In the genomic region with DNA sequence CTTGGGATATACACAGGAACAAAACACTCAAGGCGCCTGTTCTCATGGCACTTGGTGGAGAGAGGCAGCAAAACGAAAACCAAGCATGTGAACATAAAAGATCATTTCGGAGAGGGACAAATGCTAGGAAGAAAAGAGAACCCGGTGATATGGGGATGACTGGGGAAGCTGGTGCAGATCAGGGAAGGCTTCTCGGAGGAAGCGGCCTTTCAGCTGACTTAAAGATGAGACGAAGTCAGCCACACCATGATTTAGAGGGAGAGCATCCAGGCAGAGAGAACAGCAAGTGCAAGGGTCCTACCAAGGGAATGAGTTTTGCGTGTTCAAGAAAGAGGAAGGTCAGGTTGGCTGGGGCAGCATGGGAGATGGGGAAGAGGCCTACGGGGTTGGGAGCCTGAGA, we compare ENCODE assay signal across 16 cellular contexts.
DNase-seq lines count a peak whose midpoint lies in the region; TF ChIP-seq lines count a peak whose summit lies in the region.
"Had no signal": no experiment of that assay in that cellular context is flagged by ENCODE, and none has a peak within 500 bp of the region (broad histone marks: within the 10 kb centered on the region; RNA-seq: fewer than 3 reads in every experiment).

No MANE protein-coding gene starts in this region.

- no peaks in the 10 kb centered on the region for H3K9me3 Mint-ChIP-seq in activated naive CD4-positive, alpha-beta T cell treated with anti-CD3 and anti-CD28 coated beads, Interleukin-2, amount 50 U/mL, for 24 hours
- no peaks in the 10 kb centered on the region for H3K9me3 Mint-ChIP-seq in activated naive CD4-positive, alpha-beta T cell treated with anti-CD3 and anti-CD28 coated beads for 36 hours
- H3K9me3 Mint-ChIP-seq in glutamatergic neuron (ENCODE audit: unreplicated experiment): peaks cover 10% of the 10 kb centered on the region
- H3K9me3 Mint-ChIP-seq: GM23338, HFFc6 had no signal

- intact Hi-C loops in activated naive CD4-positive, alpha-beta T cell treated with anti-CD3 and anti-CD28 coated beads for 36 hours (cut with micrococcal nuclease): no loop called here

- TF ChIP-seq POLR2A in NB4 (IDR thresholded peaks at IDR 0.05; ENCODE audit: extremely low read depth, insufficient read length): no peak

- no peak for DNase-seq in activated naive CD4-positive, alpha-beta T cell treated with anti-CD3 and anti-CD28 coated beads for 36 hours
- peak; percentile 7 for DNase-seq in NB4 (ENCODE audit: low read depth)
- no peak for DNase-seq in glutamatergic neuron
- DNase-seq in DMS79 treated with DMSO at 0.1 percent for 48 hours (lab: John Stamatoyannopoulos, UW): no peak
- DNase-seq in pons (ENCODE audit: low spot score): no peak
- DNase-seq: 8988T; Calu3; CD4-positive, alpha-beta memory T cell; COR-L47; DMS153; EL; GDM1; HFFc6 had no signal

- CTCF ChIA-PET in activated naive CD4-positive, alpha-beta T cell treated with anti-CD3 and anti-CD28 coated beads for 36 hours (lab: Charles Lee): no interaction called here

- H3K36me3 Mint-ChIP-seq in activated naive CD4-positive, alpha-beta T cell treated with anti-CD3 and anti-CD28 coated beads, Interleukin-2, amount 50 U/mL, for 24 hours: no peaks in the 10 kb centered on the region
- no peaks in the 10 kb centered on the region for H3K36me3 Mint-ChIP-seq in activated naive CD4-positive, alpha-beta T cell treated with anti-CD3 and anti-CD28 coated beads for 36 hours (ENCODE audit: low read depth)
- H3K36me3 Mint-ChIP-seq in glutamatergic neuron (ENCODE audit: unreplicated experiment): peaks cover 10% of the 10 kb centered on the region
- H3K36me3 Mint-ChIP-seq: CD4-positive, alpha-beta memory T cell had no signal

- peak overlapping the region; percentile 21 for H3K27ac Mint-ChIP-seq in activated naive CD4-positive, alpha-beta T cell treated with anti-CD3 and anti-CD28 coated beads, Interleukin-2, amount 50 U/mL, for 24 hours
- H3K27ac Mint-ChIP-seq in activated naive CD4-positive, alpha-beta T cell treated with anti-CD3 and anti-CD28 coated beads for 36 hours: no peak overlapping the region
- H3K27ac Mint-ChIP-seq in glutamatergic neuron (ENCODE audit: unreplicated experiment): peak overlapping the region; percentile 35
- H3K27ac Mint-ChIP-seq: CD4-positive, alpha-beta memory T cell; GM23338; HFFc6 had no signal

- TF ChIP-seq CTCF in NB4 (IDR thresholded peaks at IDR 0.05; ENCODE audit: low read depth, low read length): no peak
- no peak for TF ChIP-seq CTCF in glutamatergic neuron (IDR thresholded peaks at IDR 0.05; ENCODE audit: partially characterized antibody, unreplicated experiment)

- H3K4me3 ChIP-seq in NB4 (ENCODE audit: low read depth, low read length): no peak overlapping the region
- H3K4me3 ChIP-seq: GM23338, HAP-1 had no signal

- peaks cover 18% of the 10 kb centered on the region for H3K27me3 Mint-ChIP-seq in activated naive CD4-positive, alpha-beta T cell treated with anti-CD3 and anti-CD28 coated beads, Interleukin-2, amount 50 U/mL, for 24 hours
- H3K27me3 Mint-ChIP-seq in activated naive CD4-positive, alpha-beta T cell treated with anti-CD3 and anti-CD28 coated beads for 36 hours (ENCODE audit: low read depth): peaks cover 14% of the 10 kb centered on the region
- H3K27me3 Mint-ChIP-seq in glutamatergic neuron (ENCODE audit: unreplicated experiment): peaks cover 5% of the 10 kb centered on the region

- H3K4me3 Mint-ChIP-seq in activated naive CD4-positive, alpha-beta T cell treated with anti-CD3 and anti-CD28 coated beads, Interleukin-2, amount 50 U/mL, for 24 hours: no peak overlapping the region
- H3K4me3 Mint-ChIP-seq in activated naive CD4-positive, alpha-beta T cell treated with anti-CD3 and anti-CD28 coated beads for 36 hours: no peak overlapping the region
- no peak overlapping the region for H3K4me3 Mint-ChIP-seq in glutamatergic neuron (ENCODE audit: unreplicated experiment)
- H3K4me3 Mint-ChIP-seq: CD4-positive, alpha-beta memory T cell; GM23338; HFFc6 had no signal

- peaks cover 7% of the 10 kb centered on the region for H3K4me1 Mint-ChIP-seq in activated naive CD4-positive, alpha-beta T cell treated with anti-CD3 and anti-CD28 coated beads, Interleukin-2, amount 50 U/mL, for 24 hours
- H3K4me1 Mint-ChIP-seq in activated naive CD4-positive, alpha-beta T cell treated with anti-CD3 and anti-CD28 coated beads for 36 hours (ENCODE audit: low read depth): no peaks in the 10 kb centered on the region
- H3K4me1 Mint-ChIP-seq in glutamatergic neuron (ENCODE audit: low read depth, unreplicated experiment): peaks cover 22% of the 10 kb centered on the region
